15 cellular contexts compared by ENCODE assay signal in the genomic region with DNA sequence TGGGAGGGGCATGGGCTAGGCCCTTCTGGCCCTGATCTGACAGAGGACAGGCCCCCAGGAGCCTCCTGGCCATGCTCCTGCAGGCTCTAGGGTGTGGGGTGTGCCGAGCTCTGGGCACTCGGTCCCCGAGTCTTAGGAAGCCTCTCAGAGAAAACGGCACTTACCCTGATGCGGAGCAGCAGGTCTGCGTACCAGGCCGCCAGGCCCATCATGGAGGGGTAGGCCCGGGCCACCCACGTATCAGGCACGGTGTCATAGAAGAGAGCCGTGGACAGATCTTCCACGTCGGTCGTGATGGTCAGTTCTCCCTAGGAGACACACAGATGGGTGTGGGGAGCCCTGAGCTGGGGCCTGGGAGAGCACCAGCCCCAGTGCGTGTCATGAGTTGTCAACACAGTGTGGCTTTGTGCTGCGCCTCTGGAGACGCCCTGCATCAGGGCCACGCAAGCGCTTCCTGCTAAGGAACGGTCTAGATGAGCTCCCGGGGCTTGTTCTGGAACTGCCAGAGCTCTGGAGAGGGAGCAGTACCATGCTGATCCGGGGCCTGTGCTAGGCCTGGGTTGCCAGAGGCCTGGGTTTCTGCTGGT.
"Had no signal": no experiment of that assay in that cellular context is flagged by ENCODE, and none has a peak within 500 bp of the region (broad histone marks: within the 10 kb centered on the region; RNA-seq: fewer than 3 reads in every experiment).

No MANE protein-coding gene starts in this region.

- H3K27me3 Mint-ChIP-seq: activated naive CD8-positive, alpha-beta T cell treated with anti-CD3 and anti-CD28 coated beads, Interleukin-2, amount 10 ng/mL, durations not matched to agents 7 days and 5 days; natural killer cell treated with Interleukin-12 subunit alpha and Interleukin-12 subunit beta and Interleukin-15 and Interleukin-18, amount 100 ng/mL, for 72 hours; stimulated activated naive CD8-positive, alpha-beta T cell treated with anti-CD3 and anti-CD28 coated beads, Interleukin-15, Interleukin-2, amounts not matched to agents 100 ng/mL and 50 ng/mL, for 24 hours; T-helper 17 cell had no signal

- H3K4me2 ChIP-seq: hepatocyte had no signal

- H3K4me3 ChIP-seq: hepatocyte, psoas muscle had no signal

- H2AFZ ChIP-seq: hepatocyte had no signal

- H3K27me3 ChIP-seq: hepatocyte had no signal

- H3K27ac Mint-ChIP-seq: activated naive CD8-positive, alpha-beta T cell treated with anti-CD3 and anti-CD28 coated beads, Interleukin-2, amount 10 ng/mL, durations not matched to agents 7 days and 5 days; activated T-helper 1 cell treated with anti-CD3 and anti-CD28 coated beads, Interleukin-12 subunit alpha, Interleukin-12 subunit beta, Interleukin-2, Interleukin-4 antibody, amounts not matched to agents 30 ng/mL and 10 ng/mL and 1 ng/mL, durations not matched to agents 14 hours and 24 hours and 36 hours; natural killer cell treated with Interleukin-12 subunit alpha and Interleukin-12 subunit beta and Interleukin-15 and Interleukin-18, amount 100 ng/mL, for 72 hours; stimulated activated naive CD8-positive, alpha-beta T cell treated with anti-CD3 and anti-CD28 coated beads, Interleukin-15, Interleukin-2, amounts not matched to agents 100 ng/mL and 50 ng/mL, for 24 hours; T-helper 17 cell had no signal

- H3K9me3 ChIP-seq: psoas muscle had no signal

- DNase-seq: activated CD4-positive, alpha-beta T cell treated with anti-CD3 and anti-CD28 coated beads for 48 hours; activated CD8-positive, alpha-beta memory T cell treated with anti-CD3 and anti-CD28 coated beads, Interleukin-2, amount 50 U/mL, for 48 hours; activated naive CD4-positive, alpha-beta T cell; activated naive CD8-positive, alpha-beta T cell treated with anti-CD3 and anti-CD28 coated beads, Interleukin-2, amount 10 ng/mL, durations not matched to agents 7 days and 5 days; dermis blood vessel endothelial cell; left ventricle myocardium superior; mesenchymal stem cell; psoas muscle; T-helper 17 cell had no signal

- FAIRE-seq: frontal cortex had no signal

- H3K27ac ChIP-seq: hepatocyte, psoas muscle had no signal

- H3K4me3 Mint-ChIP-seq: activated naive CD8-positive, alpha-beta T cell treated with anti-CD3 and anti-CD28 coated beads, Interleukin-2, amount 10 ng/mL, durations not matched to agents 7 days and 5 days; activated T-helper 1 cell treated with anti-CD3 and anti-CD28 coated beads, Interleukin-12 subunit alpha, Interleukin-12 subunit beta, Interleukin-2, Interleukin-4 antibody, amounts not matched to agents 30 ng/mL and 10 ng/mL and 1 ng/mL, durations not matched to agents 14 hours and 24 hours and 36 hours; natural killer cell treated with Interleukin-12 subunit alpha and Interleukin-12 subunit beta and Interleukin-15 and Interleukin-18, amount 100 ng/mL, for 72 hours; stimulated activated naive CD8-positive, alpha-beta T cell treated with anti-CD3 and anti-CD28 coated beads, Interleukin-15, Interleukin-2, amounts not matched to agents 100 ng/mL and 50 ng/mL, for 24 hours; T-helper 17 cell had no signal

- ATAC-seq: left ventricle myocardium superior, sciatic nerve, T-helper 17 cell had no signal

- H3K9me3 Mint-ChIP-seq: activated naive CD8-positive, alpha-beta T cell treated with anti-CD3 and anti-CD28 coated beads, Interleukin-2, amount 10 ng/mL, durations not matched to agents 7 days and 5 days; activated T-helper 1 cell treated with anti-CD3 and anti-CD28 coated beads, Interleukin-12 subunit alpha, Interleukin-12 subunit beta, Interleukin-2, Interleukin-4 antibody, amounts not matched to agents 30 ng/mL and 10 ng/mL and 1 ng/mL, durations not matched to agents 14 hours and 24 hours and 36 hours; natural killer cell treated with Interleukin-12 subunit alpha and Interleukin-12 subunit beta and Interleukin-15 and Interleukin-18, amount 100 ng/mL, for 72 hours; stimulated activated naive CD8-positive, alpha-beta T cell treated with anti-CD3 and anti-CD28 coated beads, Interleukin-15, Interleukin-2, amounts not matched to agents 100 ng/mL and 50 ng/mL, for 24 hours had no signal

- H3K36me3 Mint-ChIP-seq: natural killer cell treated with Interleukin-12 subunit alpha and Interleukin-12 subunit beta and Interleukin-15 and Interleukin-18, amount 100 ng/mL, for 72 hours had no signal
